8 cellular contexts compared by ENCODE assay signal in the genomic region with DNA sequence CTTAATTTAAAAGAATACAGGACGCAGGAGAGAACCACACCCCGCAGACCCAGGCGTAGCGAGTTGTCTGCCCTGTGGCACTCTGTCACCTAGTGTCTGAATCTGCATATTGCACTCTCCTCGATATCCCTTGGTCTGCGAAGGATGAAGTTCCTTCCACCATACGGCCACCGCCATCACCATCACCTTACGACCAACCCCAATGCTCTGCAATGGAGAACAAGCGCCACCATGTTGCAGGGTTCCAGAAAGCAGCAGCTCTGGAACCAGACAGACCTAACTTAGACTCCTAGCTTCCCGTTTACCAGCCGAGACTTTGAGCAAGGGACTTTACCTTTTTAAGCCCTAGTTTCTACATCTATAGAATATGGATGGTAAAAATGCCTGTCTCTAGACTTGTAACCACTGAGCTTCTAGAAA.
DNase-seq lines count a peak whose midpoint lies in the region; ATAC-seq and TF ChIP-seq lines count a peak whose summit lies in the region.

No MANE protein-coding gene starts in this region.

- H3K27ac ChIP-seq in upper lobe of left lung: no peak overlapping the region

- no peaks in the 10 kb centered on the region for H3K27me3 ChIP-seq in upper lobe of left lung

- peak; percentile 94 for ATAC-seq in GM21825 (IDR thresholded peaks at IDR 0.05; ENCODE audit: unreplicated experiment)
- ATAC-seq in T-helper 17 cell: peak; percentile 74
- ATAC-seq in upper lobe of left lung (ENCODE audit: low FRiP score in 2 of 2): peak; percentile 91 to 95

- DNase-seq in ELF-1 (ENCODE audit: low read depth, low spot score) (peak; percentile 92), NB4 (ENCODE audit: low read depth) (peak; percentile 100), T-helper 17 cell (no peak), ecto neural progenitor cell (ENCODE audit: low spot score) (peak; percentile 79), mesenteric fat pad (ENCODE audit: low spot score) (peak; percentile 45), upper lobe of left lung (peak in 1 of 2 donors; percentile 77)
- no peak for DNase-seq in activated CD4-positive, CD25-positive, alpha-beta regulatory T cell treated with anti-CD3 and anti-CD28 coated beads, Interleukin-2, amount 50 U/mL, for 72 hours

- no peak overlapping the region for H3K4me3 ChIP-seq in NB4 (ENCODE audit: low read depth, low read length)
- no peak overlapping the region for H3K4me3 ChIP-seq in upper lobe of left lung

- H3K4me1 ChIP-seq in upper lobe of left lung: peaks cover 0 to 6% (median 2%) of the 10 kb centered on the region in 4 donors

- no peaks in the 10 kb centered on the region for H3K36me3 Mint-ChIP-seq in T-helper 17 cell (ENCODE audit: low read depth)

- 22 to 46% methylated on average over 12 of the region's 12 CpGs for WGBS in upper lobe of left lung, 2 donors

- peaks cover 38% of the 10 kb centered on the region for H3K27me3 Mint-ChIP-seq in T-helper 17 cell

- no peaks in the 10 kb centered on the region for H3K9me3 ChIP-seq in T-helper 17 cell (ENCODE audit: control insufficient read depth, low read length, poor library complexity, severe bottlenecking)
- H3K9me3 ChIP-seq in upper lobe of left lung: no peaks in the 10 kb centered on the region

- TF ChIP-seq EP300 in upper lobe of left lung (IDR thresholded peaks at IDR 0.05): no peak

- peaks cover 8% of the 10 kb centered on the region for H3K4me1 Mint-ChIP-seq in T-helper 17 cell

- no peak overlapping the region for H3K27ac Mint-ChIP-seq in T-helper 17 cell

- no peaks in the 10 kb centered on the region for H3K36me3 ChIP-seq in upper lobe of left lung

- TF ChIP-seq CTCF in NB4 (IDR thresholded peaks at IDR 0.05; ENCODE audit: low read depth, low read length) (peak; percentile 100), upper lobe of left lung (IDR thresholded peaks at IDR 0.05) (peak; percentile 74 to 91 (median 86))

- H3K4me3 Mint-ChIP-seq in T-helper 17 cell: peak overlapping the region; percentile 36

- TF ChIP-seq POLR2A in NB4 (IDR thresholded peaks at IDR 0.05; ENCODE audit: extremely low read depth, insufficient read length) (no peak), upper lobe of left lung (IDR thresholded peaks at IDR 0.05) (no peak)

Comparison
In these comparisons a context has a peak if more than half of its experiments do, and no peak if none do; other contexts are left out.
1. DNase-seq: peak in ELF-1 (single experiment), NB4 (single experiment), ecto neural progenitor cell (single experiment) and mesenteric fat pad (single experiment); none in T-helper 17 cell (0 of 3) and activated CD4-positive, CD25-positive, alpha-beta regulatory T cell treated with anti-CD3 and anti-CD28 coated beads, Interleukin-2, amount 50 U/mL, for 72 hours (single experiment).
2. Peak in every context shown above with its lines, with median percentiles within 50 percentile points of each other: ATAC-seq.